ENCODE assay signal across 8 cellular contexts in genomic region chr1:212284744-212285684, GRCh38. TPM values are rescaled to one million over a fixed set of nuclear protein-coding genes. Genes with fewer than 3 reads are reported as not detected.
DNase-seq lines count a peak whose midpoint lies in the region; TF ChIP-seq lines count a peak whose summit lies in the region.

Gene PPP2R5A (plus strand): TSS chr1:212285410. CDS start chr1:212286111, 701 bp downstream.

- DNase-seq in GM04504 (ENCODE audit: low read depth) = peak; percentile 98
- DNase-seq in HFF-Myc (ENCODE audit: extremely low read depth, low read depth) = peak; percentile 93
- peak; percentile 99 for DNase-seq in NAMALWA (ENCODE audit: low spot score)
- DNase-seq in SK-N-MC (ENCODE audit: low read depth, low spot score) = peak; percentile 86
- peak; percentile 99 for DNase-seq in activated naive CD4-positive, alpha-beta T cell treated with anti-CD3 and anti-CD28 coated beads, Interleukin-2, amount 50 U/mL, for 16 hours
- DNase-seq in germinal center (ENCODE audit: low spot score) = peak; percentile 98
- peak; percentile 75 to 100 (median 99) for DNase-seq in nucleus accumbens (lab: John Stamatoyannopoulos, UW)

- no peaks in the 10 kb centered on the region; the same call in 1 of the 2 replicates for H3K9me3 ChIP-seq in SK-N-MC (ENCODE audit: low read depth, low read length)

- H3K27ac ChIP-seq in SK-N-MC = no peak within 1 kb of the TSS
- H3K27ac ChIP-seq in temporal lobe (ENCODE audit: low read depth, low read length) = peak within 1 kb of the TSS; percentile 93

- no peaks in the 10 kb centered on the region for H3K36me3 ChIP-seq in SK-N-MC (ENCODE audit: insufficient read depth, low read length)

- TF ChIP-seq CTCF in HFF-Myc (IDR thresholded peaks at IDR 0.05; ENCODE audit: low read depth, low read length, missing control alignments) = no peak

- H3K4me3 ChIP-seq in HFF-Myc (replicated peaks; ENCODE audit: low read depth, low read length) (peak within 1 kb of the TSS; percentile 73), SK-N-MC (peak within 1 kb of the TSS; percentile 98)

- peak within 1 kb of the TSS; percentile 72 for H3K9ac ChIP-seq in SK-N-MC (ENCODE audit: insufficient read length)

RNA-seq across cellular contexts. Expression of gene PPP2R5A, which starts in this region (rescaled TPM):
- total RNA-seq in temporal lobe = 18.4 TPM
